In the genomic region with DNA sequence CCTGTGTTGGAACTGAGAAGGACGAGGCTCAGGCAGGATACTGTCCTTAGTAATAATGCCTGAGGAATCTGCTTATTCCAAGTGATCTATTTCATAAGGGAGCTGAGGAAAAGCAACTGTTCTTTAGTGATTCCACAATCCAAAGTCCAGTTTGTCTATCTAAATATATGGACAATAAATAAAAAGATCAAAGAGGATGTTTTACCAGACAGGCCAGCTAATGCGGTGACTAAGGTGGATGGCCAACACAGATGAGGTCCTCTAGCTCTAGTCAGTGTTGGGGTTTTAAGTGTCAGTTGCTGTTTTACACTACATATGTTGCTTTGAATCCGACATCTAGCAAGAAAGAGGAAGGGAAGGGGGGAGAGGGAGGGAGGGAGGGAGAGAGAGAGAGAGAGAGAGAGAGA, we compare ENCODE assay signal across 2 cellular contexts.
A peak's percentile ranks its signal among the peaks of the same experiment; 100 is the strongest.
TF ChIP-seq lines count a peak whose summit lies in the region.

No MANE protein-coding gene starts in this region.

TF ChIP-seq in HepG2, 621 proteins besides CTCF, POLR2A, EP300 and RAD21 (continues in another document):
- TF ChIP-seq SSRP1 (CRISPR knock-in tag; IDR thresholded peaks at IDR 0.05) (no peak), PHF20 (CRISPR knock-in tag; IDR thresholded peaks at IDR 0.05) (no peak), SMAD3 (CRISPR knock-in tag; IDR thresholded peaks at IDR 0.05) (no peak), HOXD1 (CRISPR knock-in tag; IDR thresholded peaks at IDR 0.05) (no peak), MED1 (CRISPR knock-in tag; IDR thresholded peaks at IDR 0.05) (peak; percentile 35; the same call in 1 of the 2 replicates), ZKSCAN8 (CRISPR knock-in tag; IDR thresholded peaks at IDR 0.05; ENCODE audit: borderline replicate concordance) (peak; percentile 69; the same call in 1 of the 2 replicates), RBFOX2 (IDR thresholded peaks at IDR 0.05; ENCODE audit: low read depth, low read length) (peak; percentile 31; the same call in 1 of the 2 replicates), ZHX2 (IDR thresholded peaks at IDR 0.05; ENCODE audit: low read depth) (no peak), ZHX2 (CRISPR knock-in tag; IDR thresholded peaks at IDR 0.05; ENCODE audit: borderline replicate concordance) (no peak), ZNF878 (CRISPR knock-in tag; IDR thresholded peaks at IDR 0.05) (no peak), HOXA5 (CRISPR knock-in tag; IDR thresholded peaks at IDR 0.05) (0 out of 2 replicates have a peak, but pooled peaks have one; percentile 38), SRF (IDR thresholded peaks at IDR 0.05; ENCODE audit: low read depth, low read length) (no peak), ZNF569 (CRISPR knock-in tag; IDR thresholded peaks at IDR 0.05; ENCODE audit: borderline replicate concordance) (no peak), KDM3A (CRISPR knock-in tag; IDR thresholded peaks at IDR 0.05; ENCODE audit: low read depth) (no peak)
- TF ChIP-seq, protein P1, sequence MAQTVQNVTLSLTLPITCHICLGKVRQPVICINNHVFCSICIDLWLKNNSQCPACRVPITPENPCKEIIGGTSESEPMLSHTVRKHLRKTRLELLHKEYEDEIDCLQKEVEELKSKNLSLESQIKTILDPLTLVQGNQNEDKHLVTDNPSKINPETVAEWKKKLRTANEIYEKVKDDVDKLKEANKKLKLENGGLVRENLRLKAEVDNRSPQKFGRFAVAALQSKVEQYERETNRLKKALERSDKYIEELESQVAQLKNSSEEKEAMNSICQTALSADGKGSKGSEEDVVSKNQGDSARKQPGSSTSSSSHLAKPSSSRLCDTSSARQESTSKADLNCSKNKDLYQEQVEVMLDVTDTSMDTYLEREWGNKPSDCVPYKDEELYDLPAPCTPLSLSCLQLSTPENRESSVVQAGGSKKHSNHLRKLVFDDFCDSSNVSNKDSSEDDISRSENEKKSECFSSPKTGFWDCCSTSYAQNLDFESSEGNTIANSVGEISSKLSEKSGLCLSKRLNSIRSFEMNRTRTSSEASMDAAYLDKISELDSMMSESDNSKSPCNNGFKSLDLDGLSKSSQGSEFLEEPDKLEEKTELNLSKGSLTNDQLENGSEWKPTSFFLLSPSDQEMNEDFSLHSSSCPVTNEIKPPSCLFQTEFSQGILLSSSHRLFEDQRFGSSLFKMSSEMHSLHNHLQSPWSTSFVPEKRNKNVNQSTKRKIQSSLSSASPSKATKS (CRISPR knock-in tag; IDR thresholded peaks at IDR 0.05) = no peak
- TF ChIP-seq, protein P2, sequence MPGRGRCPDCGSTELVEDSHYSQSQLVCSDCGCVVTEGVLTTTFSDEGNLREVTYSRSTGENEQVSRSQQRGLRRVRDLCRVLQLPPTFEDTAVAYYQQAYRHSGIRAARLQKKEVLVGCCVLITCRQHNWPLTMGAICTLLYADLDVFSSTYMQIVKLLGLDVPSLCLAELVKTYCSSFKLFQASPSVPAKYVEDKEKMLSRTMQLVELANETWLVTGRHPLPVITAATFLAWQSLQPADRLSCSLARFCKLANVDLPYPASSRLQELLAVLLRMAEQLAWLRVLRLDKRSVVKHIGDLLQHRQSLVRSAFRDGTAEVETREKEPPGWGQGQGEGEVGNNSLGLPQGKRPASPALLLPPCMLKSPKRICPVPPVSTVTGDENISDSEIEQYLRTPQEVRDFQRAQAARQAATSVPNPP (CRISPR knock-in tag; IDR thresholded peaks at IDR 0.05) = no peak
- TF ChIP-seq, protein P3, sequence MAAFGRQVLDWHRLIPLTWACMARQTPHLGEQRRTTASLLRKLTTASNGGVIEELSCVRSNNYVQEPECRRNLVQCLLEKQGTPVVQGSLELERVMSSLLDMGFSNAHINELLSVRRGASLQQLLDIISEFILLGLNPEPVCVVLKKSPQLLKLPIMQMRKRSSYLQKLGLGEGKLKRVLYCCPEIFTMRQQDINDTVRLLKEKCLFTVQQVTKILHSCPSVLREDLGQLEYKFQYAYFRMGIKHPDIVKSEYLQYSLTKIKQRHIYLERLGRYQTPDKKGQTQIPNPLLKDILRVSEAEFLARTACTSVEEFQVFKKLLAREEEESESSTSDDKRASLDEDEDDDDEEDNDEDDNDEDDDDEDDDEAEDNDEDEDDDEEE (CRISPR knock-in tag; IDR thresholded peaks at IDR 0.05) = no peak

TF ChIP-seq in IMR-90, 13 proteins besides CTCF, POLR2A, EP300 and RAD21:
- TF ChIP-seq MXI1 (IDR thresholded peaks at IDR 0.05; ENCODE audit: borderline replicate concordance, low read depth, low read length) = no peak
- no peak for TF ChIP-seq RCOR1 (IDR thresholded peaks at IDR 0.05; ENCODE audit: insufficient replicate concordance, low read length)
- no peak for TF ChIP-seq NFE2L2 (IDR thresholded peaks at IDR 0.05; ENCODE audit: low read depth, low read length)
